28 cellular contexts compared by ENCODE assay signal in genomic region chr13:111171629-111172028, GRCh38. TPM values are rescaled to one million over a fixed set of nuclear protein-coding genes. Genes with fewer than 3 reads are reported as not detected.
DNase-seq lines count a peak whose midpoint lies in the region; ATAC-seq, FAIRE-seq and TF ChIP-seq lines count a peak whose summit lies in the region.
"Had no signal": no experiment of that assay in that cellular context is flagged by ENCODE, and none has a peak within 500 bp of the region (broad histone marks: within the 10 kb centered on the region; RNA-seq: fewer than 3 reads in every experiment).

No MANE protein-coding gene starts in this region.

- H4K20me1 ChIP-seq in HepG2 (ENCODE audit: insufficient read depth, low read length) = peaks cover 32% of the 10 kb centered on the region

- peaks cover 85% of the 10 kb centered on the region for H3K4me1 Mint-ChIP-seq in brain
- H3K4me1 Mint-ChIP-seq in nephron = peaks cover 77% of the 10 kb centered on the region
- H3K4me1 Mint-ChIP-seq in type B pancreatic cell (ENCODE audit: unreplicated experiment) = peaks cover 20% of the 10 kb centered on the region

- DNase-seq in HepG2 (ENCODE audit: low spot score) (peak; percentile 83), right lobe of liver (no peak), type B pancreatic cell (ENCODE audit: extremely low spot score, unreplicated experiment) (no peak), Kasumi-1 (lab: John Stamatoyannopoulos, UW) (no peak)
- DNase-seq: activated CD4-positive, alpha-beta T cell treated with anti-CD3 and anti-CD28 coated beads, Interleukin-2, amount 10 ng/mL, durations not matched to agents 24 days and 14 days; activated gamma-delta T cell; activated T-cell treated with anti-CD3 and anti-CD28 coated beads, Interleukin-2, amount 50 U/mL, for 24 hours; amniotic stem cell; BE2C; effector memory CD8-positive, alpha-beta T cell; foreskin keratinocyte; KG1; left cardiac atrium; NCI-H1417 treated with DMSO at 0.1 percent for 48 hours; PC-3; retina; stimulated activated CD4-positive, alpha-beta T cell treated with anti-CD3 and anti-CD28 coated beads, Interleukin-2, amount 100 ng/mL, for 24 hours; T-helper 9 cell; upper lobe of right lung; WERI-Rb-1 had no signal

- no peaks in the 10 kb centered on the region for H3K27me3 Mint-ChIP-seq in brain
- H3K27me3 Mint-ChIP-seq in nephron (ENCODE audit: low read depth) = no peaks in the 10 kb centered on the region
- no peaks in the 10 kb centered on the region for H3K27me3 Mint-ChIP-seq in type B pancreatic cell
- H3K27me3 Mint-ChIP-seq: activated CD4-positive, alpha-beta T cell treated with anti-CD3 and anti-CD28 coated beads, Interleukin-2, amount 10 ng/mL, durations not matched to agents 24 days and 14 days; activated T-cell treated with anti-CD3 and anti-CD28 coated beads, Interleukin-2, amount 50 U/mL, for 24 hours; effector memory CD8-positive, alpha-beta T cell had no signal

- in situ Hi-C loops in HepG2 (cut with HindIII; ENCODE audit: extremely low pct_ligation_motif_present, low pct_unique_long_range_greater_than_20kb) = no loop called here

- CTCF ChIA-PET in HepG2 (lab: Yijun Ruan, JAX; ENCODE audit: low intra/inter-chr PET ratio, low total read pairs) = no interaction called here

- H3K79me2 ChIP-seq in HepG2 (ENCODE audit: insufficient read depth, low read length) = peaks cover 88% of the 10 kb centered on the region

- BruUV-seq in HepG2 (replicated peaks; lab: Mats Ljungman, UMichigan) = no TSS peak

- ATAC-seq in HepG2 = peak; percentile 88
- no peak for ATAC-seq in right lobe of liver
- no peak for ATAC-seq in HG03159 (IDR thresholded peaks at IDR 0.05; ENCODE audit: unreplicated experiment)
- no peak for ATAC-seq in HG03521 (IDR thresholded peaks at IDR 0.05; ENCODE audit: unreplicated experiment)
- ATAC-seq: effector memory CD8-positive, alpha-beta T cell; foreskin keratinocyte; left cardiac atrium; PC-3; SK-N-SH treated with all-trans-retinoic acid at 6 μM for 48 hours; upper lobe of right lung had no signal

- POLR2A ChIA-PET in HepG2 (lab: Yijun Ruan, JAX) = interaction anchor here (0.8 kb wide), 1 partner anchor 14 kb away, joined by 3 read pairs; no protein-coding TSS in a partner anchor

- H3K27ac Mint-ChIP-seq in brain (peak overlapping the region in 3 of 5 experiments; percentile 16 to 59 (median 56)), nephron (peak overlapping the region in 2 of 3 experiments; percentile 29 to 54), type B pancreatic cell (peak overlapping the region; percentile 46)
- H3K27ac Mint-ChIP-seq: activated CD4-positive, alpha-beta T cell treated with anti-CD3 and anti-CD28 coated beads, Interleukin-2, amount 10 ng/mL, durations not matched to agents 24 days and 14 days had no signal

- no peak for TF ChIP-seq CTCF in HepG2 (CRISPR knock-in tag; IDR thresholded peaks at IDR 0.05)
- no peak for TF ChIP-seq CTCF in right lobe of liver (IDR thresholded peaks at IDR 0.05)
- no peak for TF ChIP-seq CTCF in brain (conservative IDR thresholded peaks at IDR 0.05)
- TF ChIP-seq CTCF in nephron (IDR thresholded peaks at IDR 0.05; ENCODE audit: unreplicated experiment in 3 of 3) = no peak
- no peak for TF ChIP-seq CTCF in type B pancreatic cell (conservative IDR thresholded peaks at IDR 0.05)

- intact Hi-C loops in HepG2 (cut with micrococcal nuclease; ENCODE audit: unreplicated experiment) = no loop called here
- intact Hi-C loops in right lobe of liver (cut with DNase I) = no loop called here

- peak; percentile 85 for FAIRE-seq in HepG2 (lab: Jason Lieb, UNC)
- FAIRE-seq: bronchial epithelial cell, G401.6 had no signal

- H3K9ac ChIP-seq in HepG2 (ENCODE audit: insufficient read depth, low read depth, low read length) = no peak overlapping the region

- TF ChIP-seq EP300 in HepG2 (IDR thresholded peaks at IDR 0.05; ENCODE audit: low read depth in 2 of 2, low read length in 2 of 2) (peak in 1 of 2 experiments; percentile 42; a peak in 1 of 4 replicates), HepG2 (CRISPR knock-in tag; IDR thresholded peaks at IDR 0.05; ENCODE audit: borderline replicate concordance) (no peak)

- H3K4me2 ChIP-seq in HepG2 (ENCODE audit: low read depth, low read length) = peak overlapping the region; percentile 49

- H3K9me3 Mint-ChIP-seq in brain (peaks cover 0 to 5% (median 0%) of the 10 kb centered on the region in 5 experiments), nephron (no peaks in the 10 kb centered on the region), type B pancreatic cell (no peaks in the 10 kb centered on the region)
- H3K9me3 Mint-ChIP-seq: effector memory CD8-positive, alpha-beta T cell had no signal

- H3K36me3 Mint-ChIP-seq in brain (peaks cover 44% of the 10 kb centered on the region), nephron (ENCODE audit: low read depth) (peaks cover 38% of the 10 kb centered on the region), type B pancreatic cell (peaks cover 31% of the 10 kb centered on the region)

- TF ChIP-seq RAD21 in HepG2 (CRISPR knock-in tag; IDR thresholded peaks at IDR 0.05) = no peak

- no peak overlapping the region for H3K4me3 Mint-ChIP-seq in brain
- H3K4me3 Mint-ChIP-seq in nephron = no peak overlapping the region
- no peak overlapping the region for H3K4me3 Mint-ChIP-seq in type B pancreatic cell
- H3K4me3 Mint-ChIP-seq: activated CD4-positive, alpha-beta T cell treated with anti-CD3 and anti-CD28 coated beads, Interleukin-2, amount 10 ng/mL, durations not matched to agents 24 days and 14 days; activated T-cell treated with anti-CD3 and anti-CD28 coated beads, Interleukin-2, amount 50 U/mL, for 24 hours; effector memory CD8-positive, alpha-beta T cell had no signal

- no peak overlapping the region for H3K4me3 ChIP-seq in HepG2 (replicated peaks in 1 of 3; ENCODE audit: insufficient read depth in 1 of 3, low read depth in 2 of 3, low read length in 3 of 3)
- H3K4me3 ChIP-seq in right lobe of liver = no peak overlapping the region
- H3K4me3 ChIP-seq: coronary artery, upper lobe of right lung had no signal

- H3K36me3 ChIP-seq in HepG2 (replicated peaks in 1 of 2; ENCODE audit: control insufficient read depth in 1 of 2, insufficient read depth in 2 of 2, low read length in 2 of 2) = peaks cover 5 to 18% of the 10 kb centered on the region in 2 experiments; a peak in 3 of 5 replicates
- no peaks in the 10 kb centered on the region for H3K36me3 ChIP-seq in right lobe of liver

- no peaks in the 10 kb centered on the region for H3K27me3 ChIP-seq in HepG2 (ENCODE audit: control insufficient read depth in 1 of 2, insufficient read depth in 2 of 2, low read length in 2 of 2)
- no peaks in the 10 kb centered on the region for H3K27me3 ChIP-seq in right lobe of liver
- H3K27me3 ChIP-seq: BE2C, foreskin keratinocyte, upper lobe of right lung had no signal

- TF ChIP-seq POLR2A in HepG2 (IDR thresholded peaks at IDR 0.05; ENCODE audit: insufficient read depth in 1 of 2, low read depth in 2 of 2, low read length in 2 of 2) (no peak), right lobe of liver (IDR thresholded peaks at IDR 0.05) (no peak)

- 38% methylated on average over 2 of the region's 2 CpGs for WGBS in HepG2 (ENCODE audit: low lambda C conversion rate)
- 100% methylated on average over 2 of the region's 2 CpGs for WGBS in right lobe of liver (ENCODE audit: insufficient coverage, low coverage, low lambda C conversion rate, missing lambda C conversion rate)

- no peak overlapping the region for H2AFZ ChIP-seq in HepG2 (ENCODE audit: low read length)

- peak overlapping the region; percentile 42 for H3K27ac ChIP-seq in HepG2 (ENCODE audit: extremely low read length, insufficient read depth, low read length)
- no peak overlapping the region for H3K27ac ChIP-seq in right lobe of liver
- H3K27ac ChIP-seq: coronary artery, foreskin keratinocyte, upper lobe of right lung, WERI-Rb-1 had no signal

- H3K4me1 ChIP-seq in HepG2 (ENCODE audit: insufficient read depth, low read length) (peaks cover 28% of the 10 kb centered on the region), right lobe of liver (no peaks in the 10 kb centered on the region)
- H3K4me1 ChIP-seq: BE2C had no signal

- H3K9me3 ChIP-seq in HepG2 (ENCODE audit: low read length) (no peaks in the 10 kb centered on the region), right lobe of liver (no peaks in the 10 kb centered on the region)
- H3K9me3 ChIP-seq: BE2C, upper lobe of right lung had no signal

TF ChIP-seq in HepG2, 621 proteins besides CTCF, POLR2A, EP300 and RAD21 (continues in another document):
- no peak for TF ChIP-seq HMG20B (CRISPR knock-in tag; conservative IDR thresholded peaks at IDR 0.05)

RNA-seq across cellular contexts. Expression of gene ARHGEF7, which starts 56.5 kb away (rescaled TPM):
- total RNA-seq in HepG2 (2016; rRNA removed; fragmentation: Illumina TruSeq; extraction: Trizol) (15.7 and 16.1 TPM in 2 replicates), right lobe of liver (10 to 100 TPM; 22.0 to 40.1 (median 33.8) TPM), type B pancreatic cell (ENCODE audit: low replicate concordance) (103 and 109 TPM in 2 replicates)
- total RNA-seq in HepG2 (2016; cell fraction: cytosol; rRNA removed; fragmentation: Illumina TruSeq; extraction: Trizol; ENCODE audit: low read depth) = 11.5 and 12.3 TPM in 2 replicates
- total RNA-seq in HepG2 (2016; cell fraction: insoluble cytoplasmic fraction; rRNA removed; fragmentation: Illumina TruSeq; extraction: Trizol) = 13.7 and 16.6 TPM in 2 replicates
- 9.3 and 9.6 TPM in 2 replicates for total RNA-seq in HepG2 (2016; cell fraction: membrane; rRNA removed; fragmentation: Illumina TruSeq; extraction: Trizol)
- total RNA-seq in HepG2 (2016; cell fraction: nucleus; rRNA removed; fragmentation: Illumina TruSeq; extraction: Trizol) = 45.3 and 48.2 TPM in 2 replicates
- polyA plus RNA-seq in HepG2 (2011; rRNA removed) (22.0 and 22.3 TPM in 2 replicates), brain (ENCODE audit: insufficient read depth, low read depth, low replicate concordance) (68.9 TPM)
- 9.0 and 10.2 TPM in 2 replicates for polyA plus RNA-seq in HepG2 (2011; cell fraction: cytosol; rRNA removed)
- polyA plus RNA-seq in HepG2 (2011; cell fraction: nucleus; rRNA removed) = 110 and 141 TPM in 2 replicates
- polyA plus RNA-seq in HepG2 (2012) = 21.5 and 24.1 TPM in 2 replicates
- 0.69 and 0.98 TPM in 2 replicates for polyA plus RNA-seq in HepG2 (2016; cell fraction: cytosol; fragmentation: Illumina TruSeq; extraction: Trizol; ENCODE audit: low read depth)
- polyA plus RNA-seq in HepG2 (2016; cell fraction: insoluble cytoplasmic fraction; fragmentation: Illumina TruSeq; extraction: Trizol; ENCODE audit: low read depth) = 13.3 and 17.2 TPM in 2 replicates
- 2.7 and 3.1 TPM in 2 replicates for polyA plus RNA-seq in HepG2 (2016; cell fraction: membrane; fragmentation: Illumina TruSeq; extraction: Trizol; ENCODE audit: low read depth)
- polyA plus RNA-seq in HepG2 (2016; cell fraction: nucleus; fragmentation: Illumina TruSeq; extraction: Trizol; ENCODE audit: insufficient read depth, low read depth) = 47.5 and 52.5 TPM in 2 replicates
- 26.0 and 29.1 TPM in 2 replicates for polyA minus RNA-seq in HepG2 (2011; rRNA and poly(A)+ RNA removed; ENCODE audit: low replicate concordance)
- 9.2 and 12.9 TPM in 2 replicates for polyA minus RNA-seq in HepG2 (2011; cell fraction: cytosol; rRNA and poly(A)+ RNA removed)
- polyA minus RNA-seq in HepG2 (2011; cell fraction: nucleus; rRNA and poly(A)+ RNA removed) = 117 and 128 TPM in 2 replicates
